ENCODE assay signal across 10 cellular contexts in genomic region chr2:173631123-173631450, GRCh38.
A peak's percentile ranks its signal among the peaks of the same experiment; 100 is the strongest.
DNase-seq lines count a peak whose midpoint lies in the region; ATAC-seq and TF ChIP-seq lines count a peak whose summit lies in the region.
"Had no signal": no experiment of that assay in that cellular context is flagged by ENCODE, and none has a peak within 500 bp of the region (broad histone marks: within the 10 kb centered on the region; RNA-seq: fewer than 3 reads in every experiment).

No MANE protein-coding gene starts in this region.

- H3K27ac ChIP-seq in osteoblast (ENCODE audit: low read depth, low read length), result no peak overlapping the region

- no peaks in the 10 kb centered on the region for H3K36me3 ChIP-seq in osteoblast (ENCODE audit: insufficient read depth, low read length)

- H3K4me1 Mint-ChIP-seq in activated CD4-positive, alpha-beta T cell treated with anti-CD3 and anti-CD28 coated beads for 36 hours, result no peaks in the 10 kb centered on the region

- peaks cover 16% of the 10 kb centered on the region for H3K27me3 Mint-ChIP-seq in activated CD4-positive, alpha-beta T cell treated with anti-CD3 and anti-CD28 coated beads for 36 hours

- H4K20me1 ChIP-seq in osteoblast (ENCODE audit: insufficient read depth, low read length), result no peaks in the 10 kb centered on the region

- peak overlapping the region; percentile 54 for H3K4me2 ChIP-seq in osteoblast (ENCODE audit: insufficient read depth, low read length)

- no peak overlapping the region for H3K27ac Mint-ChIP-seq in activated CD4-positive, alpha-beta T cell treated with anti-CD3 and anti-CD28 coated beads for 36 hours

- peaks cover 2% of the 10 kb centered on the region for H3K4me1 ChIP-seq in osteoblast (ENCODE audit: insufficient read depth, low read length)

- no peaks in the 10 kb centered on the region for H3K9me3 Mint-ChIP-seq in activated CD4-positive, alpha-beta T cell treated with anti-CD3 and anti-CD28 coated beads for 36 hours (ENCODE audit: low read depth)
- H3K9me3 Mint-ChIP-seq: activated T-cell treated with anti-CD3 and anti-CD28 coated beads, Interleukin-2, amount 50 U/mL, for 4 hours had no signal

- H3K4me3 ChIP-seq in foreskin fibroblast (ENCODE audit: low read depth in 1 of 2, low read length in 2 of 2) (peak overlapping the region in 1 of 2 donors; percentile 30), osteoblast (ENCODE audit: insufficient read depth, low read length) (peak overlapping the region; percentile 23)

- H3K27me3 ChIP-seq in osteoblast (ENCODE audit: insufficient read depth, low read length), result no peaks in the 10 kb centered on the region

- no peaks in the 10 kb centered on the region for H3K36me3 Mint-ChIP-seq in activated CD4-positive, alpha-beta T cell treated with anti-CD3 and anti-CD28 coated beads for 36 hours (ENCODE audit: low read depth)

- H3K9me3 ChIP-seq in osteoblast (ENCODE audit: low read depth, low read length), result no peaks in the 10 kb centered on the region

- TF ChIP-seq CTCF in foreskin fibroblast (IDR thresholded peaks at IDR 0.05; ENCODE audit: low read depth, low read length) (no peak), osteoblast (IDR thresholded peaks at IDR 0.05; ENCODE audit: extremely low read depth, low read depth, low read length) (no peak)

- POLR2A ChIA-PET in activated CD4-positive, alpha-beta T cell treated with anti-CD3 and anti-CD28 coated beads for 36 hours (lab: Charles Lee), result no interaction called here

- H3K4me3 Mint-ChIP-seq in activated CD4-positive, alpha-beta T cell treated with anti-CD3 and anti-CD28 coated beads for 36 hours, result no peak overlapping the region
- H3K4me3 Mint-ChIP-seq: activated T-cell treated with anti-CD3 and anti-CD28 coated beads, Interleukin-2, amount 50 U/mL, for 4 hours had no signal

- intact Hi-C loops in activated CD4-positive, alpha-beta T cell treated with anti-CD3 and anti-CD28 coated beads for 36 hours (cut with DNase I, micrococcal nuclease), result no loop called here

- ATAC-seq in activated CD4-positive, alpha-beta T cell treated with anti-CD3 and anti-CD28 coated beads for 36 hours, result no peak
- ATAC-seq: activated T-cell treated with anti-CD3 and anti-CD28 coated beads, Interleukin-2, amount 50 U/mL, for 4 hours had no signal

- H2AFZ ChIP-seq in osteoblast (ENCODE audit: low read length), result peak overlapping the region; percentile 68

- H3K79me2 ChIP-seq in osteoblast (ENCODE audit: insufficient read depth, low read length), result no peaks in the 10 kb centered on the region

- DNase-seq in EL, result peak; percentile 43
- peak; percentile 89 for DNase-seq in NCI-H2171 treated with DMSO at 0.1 percent for 48 hours (lab: John Stamatoyannopoulos, UW)
- DNase-seq in foreskin fibroblast, result peak; percentile 53 to 71
- DNase-seq in osteoblast (ENCODE audit: insufficient read length, low spot score, missing footprints), result peak; percentile 66
- DNase-seq in activated CD4-positive, alpha-beta T cell treated with anti-CD3 and anti-CD28 coated beads for 36 hours, result no peak
- DNase-seq in stimulated activated CD4-positive, alpha-beta T cell treated with anti-CD3 and anti-CD28 coated beads, Interleukin-2, amount 100 ng/mL, for 48 hours, result no peak
- no peak for DNase-seq in effector CD8-positive, alpha-beta T cell (lab: John Stamatoyannopoulos, UW)
- DNase-seq in NCI-H2081 treated with DMSO at 0.1 percent for 48 hours (lab: John Stamatoyannopoulos, UW), result no peak
- DNase-seq: activated T-cell treated with anti-CD3 and anti-CD28 coated beads, Interleukin-2, amount 50 U/mL, for 4 hours; DMS79 had no signal

- CTCF ChIA-PET in activated CD4-positive, alpha-beta T cell treated with anti-CD3 and anti-CD28 coated beads for 36 hours (lab: Charles Lee), result interaction anchor here (1.2 kb wide), 2 partner anchors 8 to 253 kb away, joined by 3 to 4 read pairs; no protein-coding TSS in a partner anchor

Comparison
In these comparisons a context has a peak if more than half of its experiments do, and no peak if none do; other contexts are left out.
1. DNase-seq: peak in EL (single experiment), NCI-H2171 treated with DMSO at 0.1 percent for 48 hours (single experiment), foreskin fibroblast (2 of 2) and osteoblast (single experiment); none in activated CD4-positive, alpha-beta T cell treated with anti-CD3 and anti-CD28 coated beads for 36 hours (single experiment), stimulated activated CD4-positive, alpha-beta T cell treated with anti-CD3 and anti-CD28 coated beads, Interleukin-2, amount 100 ng/mL, for 48 hours (0 of 2), effector CD8-positive, alpha-beta T cell (single experiment) and NCI-H2081 treated with DMSO at 0.1 percent for 48 hours (single experiment).